ENCODE assay signal across 2 cellular contexts in the genomic region with DNA sequence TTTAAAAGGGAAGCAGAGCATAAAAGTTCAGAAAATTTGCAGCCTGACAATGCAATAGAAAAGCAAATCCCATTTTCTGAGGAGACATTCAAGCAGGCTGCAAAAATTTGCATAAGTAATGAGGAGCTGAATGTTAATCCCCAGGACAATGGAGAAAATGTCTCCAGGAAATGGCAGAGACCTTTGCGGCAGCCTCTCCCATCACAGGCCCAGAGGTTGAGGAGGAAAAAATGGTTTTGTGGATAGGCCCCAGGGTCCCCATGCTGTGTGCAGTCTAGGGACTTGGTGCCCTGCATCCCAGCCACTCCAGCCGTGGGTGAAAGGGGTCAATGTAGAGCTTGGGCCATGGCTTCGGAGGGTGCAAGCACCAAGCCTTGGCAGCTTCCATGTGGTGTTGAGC. TPM values are rescaled to one million over a fixed set of nuclear protein-coding genes. Genes with fewer than 3 reads are reported as not detected.
"Had no signal": no experiment of that assay in that cellular context is flagged by ENCODE, and none has a peak within 500 bp of the region (broad histone marks: within the 10 kb centered on the region; RNA-seq: fewer than 3 reads in every experiment).

No MANE protein-coding gene starts in this region.

RNA-seq across cellular contexts. Expression of a gene that starts 21.6 kb away (rescaled TPM):
- total RNA-seq: T-cell had no signal
- polyA plus RNA-seq: cardiac muscle cell had no signal
